ENCODE assay signal across 8 cellular contexts in the genomic region with DNA sequence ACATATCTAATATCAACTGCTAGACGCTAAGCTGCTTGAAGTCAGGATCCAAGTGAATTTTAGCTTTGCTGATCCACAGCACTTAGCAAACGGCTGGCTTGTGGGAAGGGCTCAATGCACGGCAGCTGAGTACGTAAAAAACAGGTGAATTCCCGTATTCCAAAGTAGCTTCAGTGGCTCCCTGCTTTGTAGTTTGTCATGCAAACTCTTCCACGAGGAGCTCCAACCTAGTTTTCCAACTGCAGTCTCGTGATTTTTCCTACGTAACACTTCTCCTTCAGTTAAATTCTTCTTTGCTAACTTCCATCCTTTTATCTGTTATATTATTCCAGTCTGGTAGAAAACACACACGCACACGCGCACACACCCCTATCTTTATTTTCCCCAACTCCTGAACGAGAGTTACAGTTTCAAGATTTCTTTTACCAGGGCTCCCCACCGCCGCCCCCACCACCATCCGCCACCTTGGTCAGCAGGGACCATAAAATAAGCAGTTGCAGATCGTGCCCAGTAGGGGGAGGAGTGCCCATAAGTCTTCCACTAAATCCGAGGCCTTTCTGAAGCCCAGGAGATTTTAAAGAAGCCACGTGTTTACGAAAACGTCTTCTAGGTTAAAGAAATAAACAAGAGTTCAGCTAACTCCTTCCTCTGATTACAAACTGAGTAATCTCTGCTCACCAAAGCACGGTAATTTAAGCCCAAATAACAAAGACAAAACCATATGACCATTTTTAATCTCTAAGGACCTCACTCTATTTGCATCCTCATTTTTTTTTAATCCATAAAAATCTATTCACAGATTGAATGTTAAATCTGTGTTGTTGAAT. TPM values are rescaled to one million over a fixed set of nuclear protein-coding genes. Genes with fewer than 3 reads are reported as not detected.
DNase-seq lines count a peak whose midpoint lies in the region; ATAC-seq and TF ChIP-seq lines count a peak whose summit lies in the region.

No MANE protein-coding gene starts in this region.

- intact Hi-C loops in esophagus muscularis mucosa (cut with DNase I) = loop anchor here (1.0 to 10.0 kb wide), 3 partner anchors 121 to 246 kb away; no protein-coding TSS in a partner anchor
- intact Hi-C loops in aorta (cut with DNase I) = loop anchor here (1.0 to 10.0 kb wide), 7 partner anchors 34 to 536 kb away; partner anchors contain the start of gene TRIO (in 2 of the 2)

- H3K27me3 ChIP-seq in esophagus muscularis mucosa (no peaks in the 10 kb centered on the region), muscle layer of colon (ENCODE audit: control insufficient read depth in 1 of 2, insufficient read depth in 2 of 2, low read length in 2 of 2) (no peaks in the 10 kb centered on the region), aorta (ENCODE audit: control insufficient read depth in 1 of 2, insufficient read depth in 2 of 2, low read length in 1 of 2) (no peaks in the 10 kb centered on the region)

- peak overlapping the region in 2 of 4 donors; percentile 13 to 44 for H3K27ac ChIP-seq in esophagus muscularis mucosa (replicated peaks in 1 of 4)
- H3K27ac ChIP-seq in muscle layer of colon (ENCODE audit: low read depth, low read length) = no peak overlapping the region
- H3K27ac ChIP-seq in aorta (ENCODE audit: low read depth in 1 of 2, low read length in 2 of 2) = no peak overlapping the region

- WGBS in esophagus muscularis mucosa = 29% methylated on average over 21 of the region's 21 CpGs
- WGBS in aorta, 2 donors = 10 to 13% methylated on average over 21 of the region's 21 CpGs

- in situ Hi-C loops in GM13976 (cut with MboI; ENCODE audit: low sequenced_read_pairs, unreplicated experiment) = loop anchor here (10.0 kb wide), 1 partner anchor 156 kb away; no protein-coding TSS in a partner anchor

- peaks cover 5% of the 10 kb centered on the region for H3K9me3 Mint-ChIP-seq in T-helper 2 cell treated with Interferon-gamma antibody and Interleukin-4, amounts not matched to agents 5 μg/mL and 100 μg/mL, for 36 hours

- ATAC-seq in HG02759 (IDR thresholded peaks at IDR 0.05; ENCODE audit: unreplicated experiment) (peak; percentile 70), aorta (ENCODE audit: low FRiP score) (peak; percentile 93)

- H3K9me3 ChIP-seq in esophagus muscularis mucosa (no peaks in the 10 kb centered on the region), muscle layer of colon (ENCODE audit: low read length) (no peaks in the 10 kb centered on the region), aorta (ENCODE audit: control insufficient read depth, low read length) (no peaks in the 10 kb centered on the region)

- TF ChIP-seq CTCF in AG10803 (conservative IDR thresholded peaks at IDR 0.05; ENCODE audit: low read length) (peak; percentile 67), GM13976 (IDR thresholded peaks at IDR 0.05; ENCODE audit: borderline replicate concordance, control extremely low read depth, extremely low read depth, insufficient read depth, missing control alignments) (peak; percentile 59), esophagus muscularis mucosa (IDR thresholded peaks at IDR 0.05) (peak; percentile 62 to 88 (median 86))

- H3K4me1 ChIP-seq in esophagus muscularis mucosa = peaks cover 0 to 19% (median 16%) of the 10 kb centered on the region in 4 donors
- H3K4me1 ChIP-seq in muscle layer of colon (ENCODE audit: insufficient read depth, low read length) = peaks cover 4% of the 10 kb centered on the region
- H3K4me1 ChIP-seq in aorta (ENCODE audit: control insufficient read depth in 1 of 2, insufficient read depth in 2 of 2, low read length in 2 of 2) = peaks cover 0 to 2% of the 10 kb centered on the region in 2 donors

- no peak overlapping the region for H3K27ac Mint-ChIP-seq in T-helper 2 cell treated with Interferon-gamma antibody and Interleukin-4, amounts not matched to agents 5 μg/mL and 100 μg/mL, for 36 hours

- peak; percentile 77 for DNase-seq in AG10803 (ENCODE audit: low read depth)
- peak; percentile 69 for DNase-seq in GM13976 (ENCODE audit: low spot score)
- DNase-seq in NCI-H1048 (lab: John Stamatoyannopoulos, UW) = peak; percentile 35
- no peak for DNase-seq in T-helper 2 cell treated with Interferon-gamma antibody and Interleukin-4, amounts not matched to agents 5 μg/mL and 100 μg/mL, for 36 hours (ENCODE audit: low spot score)
- no peak for DNase-seq in esophagus muscularis mucosa (ENCODE audit: extremely low spot score)
- DNase-seq in aorta = peak; percentile 61 to 77

- H3K4me1 Mint-ChIP-seq in T-helper 2 cell treated with Interferon-gamma antibody and Interleukin-4, amounts not matched to agents 5 μg/mL and 100 μg/mL, for 36 hours (ENCODE audit: low read depth) = peaks cover 20% of the 10 kb centered on the region

- H3K4me3 ChIP-seq in AG10803 (ENCODE audit: low read length) (no peak overlapping the region), esophagus muscularis mucosa (peak overlapping the region; percentile 3 to 38 (median 28)), muscle layer of colon (ENCODE audit: low read depth in 1 of 2, low read length in 2 of 2) (peak overlapping the region; percentile 7 to 24), aorta (ENCODE audit: low read length in 2 of 2) (peak overlapping the region; percentile 40 to 95)

- no peaks in the 10 kb centered on the region for H3K36me3 Mint-ChIP-seq in T-helper 2 cell treated with Interferon-gamma antibody and Interleukin-4, amounts not matched to agents 5 μg/mL and 100 μg/mL, for 36 hours (ENCODE audit: low read depth)

- peak overlapping the region; percentile 33 for H3K4me3 Mint-ChIP-seq in T-helper 2 cell treated with Interferon-gamma antibody and Interleukin-4, amounts not matched to agents 5 μg/mL and 100 μg/mL, for 36 hours

- H3K27me3 Mint-ChIP-seq in T-helper 2 cell treated with Interferon-gamma antibody and Interleukin-4, amounts not matched to agents 5 μg/mL and 100 μg/mL, for 36 hours (ENCODE audit: low read depth) = peaks cover 6% of the 10 kb centered on the region

- TF ChIP-seq POLR2A in esophagus muscularis mucosa (IDR thresholded peaks at IDR 0.05; ENCODE audit: low read depth) = no peak

- no peak overlapping the region for H3K9ac ChIP-seq in muscle layer of colon (ENCODE audit: low read length)

- no peak for TF ChIP-seq EP300 in esophagus muscularis mucosa (IDR thresholded peaks at IDR 0.05)

- H3K36me3 ChIP-seq in esophagus muscularis mucosa (no peaks in the 10 kb centered on the region), muscle layer of colon (ENCODE audit: insufficient read depth, low read length) (no peaks in the 10 kb centered on the region), aorta (ENCODE audit: control insufficient read depth in 1 of 2, insufficient read depth in 2 of 2, low read length in 1 of 2) (no peaks in the 10 kb centered on the region)

RNA-seq across cellular contexts. Expression of gene TRIO, which starts 34.8 kb away (rescaled TPM):
- total RNA-seq in esophagus muscularis mucosa (100 to 1,000 TPM; 112 to 155 (median 145) TPM), aorta (100 to 1,000 TPM; 346 to 374 TPM)
- polyA plus RNA-seq in aorta = 10 to 100 TPM; 22.0 to 36.7 TPM

Comparison
In these comparisons a context has a peak if more than half of its experiments do, and no peak if none do; other contexts are left out.
1. DNase-seq: peak in AG10803 (single experiment), GM13976 (single experiment), NCI-H1048 (single experiment) and aorta (2 of 2); none in T-helper 2 cell treated with Interferon-gamma antibody and Interleukin-4, amounts not matched to agents 5 μg/mL and 100 μg/mL, for 36 hours (single experiment) and esophagus muscularis mucosa (single experiment).
2. Peak in every context shown above with its lines, with median percentiles within 50 percentile points of each other: CTCF ChIP-seq.